In the genomic region with DNA sequence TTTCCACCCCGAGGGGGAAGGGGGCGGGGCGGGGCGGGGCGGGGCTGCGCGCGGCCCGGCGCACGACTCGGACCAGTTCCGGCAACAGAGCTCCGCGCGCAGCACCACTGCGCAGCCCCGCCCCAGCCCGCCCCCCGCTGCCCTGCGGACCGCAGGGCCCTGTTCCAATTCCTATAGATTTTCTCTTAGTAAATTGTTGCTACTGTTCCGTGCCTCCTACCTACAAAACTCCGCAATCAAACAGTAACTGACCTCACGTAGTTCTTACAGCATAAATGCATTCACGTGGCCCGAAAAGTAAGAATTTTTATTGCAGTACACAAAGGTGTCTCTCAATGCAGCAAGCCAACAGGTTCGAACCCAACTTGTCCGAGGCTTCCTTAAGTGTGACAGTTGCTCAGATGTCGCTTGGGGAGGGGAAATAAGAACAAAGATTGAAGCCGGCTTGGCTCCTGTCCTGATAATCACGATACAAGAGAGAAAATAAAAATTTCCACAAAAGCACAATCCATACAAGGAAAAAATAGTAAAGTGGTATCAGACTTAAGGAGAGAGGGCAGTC, we compare ENCODE assay signal across 8 cellular contexts.
DNase-seq lines count a peak whose midpoint lies in the region; ATAC-seq and TF ChIP-seq lines count a peak whose summit lies in the region.

No MANE protein-coding gene starts in this region.

- H3K27ac ChIP-seq in RWPE1 = peak overlapping the region; percentile 98

- peak; percentile 59 for DNase-seq in NCI-H2171 (lab: John Stamatoyannopoulos, UW)
- DNase-seq in NCI-H2171 treated with DMSO at 0.1 percent for 48 hours (lab: John Stamatoyannopoulos, UW) = no peak
- DNase-seq in HS-27A (ENCODE audit: low read depth) = peak; percentile 53
- peak; percentile 93 for DNase-seq in RWPE1 (ENCODE audit: low spot score)
- peak; percentile 81 for DNase-seq in choroid plexus epithelial cell (ENCODE audit: low read depth)
- peak; percentile 80 for DNase-seq in kidney tubule cell (ENCODE audit: low spot score)
- peak in 5 of 6 experiments; percentile 81 to 94 (median 85) for DNase-seq in stimulated activated naive CD4-positive, alpha-beta T cell (lab: John Stamatoyannopoulos, UW)

- peak; percentile 52 for ATAC-seq in GM21515 (IDR thresholded peaks at IDR 0.05; ENCODE audit: unreplicated experiment)

- peak overlapping the region; percentile 89 for H3K4me3 ChIP-seq in choroid plexus epithelial cell (ENCODE audit: low read depth, low read length)

- TF ChIP-seq CTCF in RWPE1 (conservative IDR thresholded peaks at IDR 0.05; ENCODE audit: low read depth) (no peak), choroid plexus epithelial cell (conservative IDR thresholded peaks at IDR 0.05; ENCODE audit: low read depth, low read length) (no peak)

- CTCF ChIA-PET in RWPE1 (lab: Yijun Ruan, JAX) = no interaction called here

- POLR2A ChIA-PET in RWPE1 (lab: Yijun Ruan, JAX; ENCODE audit: low non-redundant PET) = no interaction called here
